1 cellular context compared by ENCODE assay signal in genomic region chr11:313787-314547, GRCh38.
TF ChIP-seq lines count a peak whose summit lies in the region.

TSS of gene IFITM1 (plus strand) at chr11:314040. CDS start at chr11:314171, 131 bp downstream.

TF ChIP-seq in HepG2, 621 proteins besides CTCF, POLR2A, EP300 and RAD21 (continued from another document and continues in another):
- peak; percentile 92 for TF ChIP-seq ZNF646 (CRISPR knock-in tag; IDR thresholded peaks at IDR 0.05)
- TF ChIP-seq MXI1 (IDR thresholded peaks at IDR 0.05; ENCODE audit: borderline replicate concordance, low read depth, low read length), result no peak
- no peak for TF ChIP-seq HOXA3 (CRISPR knock-in tag; IDR thresholded peaks at IDR 0.05)
- no peak for TF ChIP-seq ZNF644 (CRISPR knock-in tag; IDR thresholded peaks at IDR 0.05; ENCODE audit: low read depth)
- no peak for TF ChIP-seq SP1 (IDR thresholded peaks at IDR 0.05)
- no peak for TF ChIP-seq SP1 (CRISPR knock-in tag; IDR thresholded peaks at IDR 0.05)
- no peak for TF ChIP-seq IRF9 (CRISPR knock-in tag; IDR thresholded peaks at IDR 0.05; ENCODE audit: borderline replicate concordance)
- no peak for TF ChIP-seq TFDP2 (CRISPR knock-in tag; IDR thresholded peaks at IDR 0.05)
- no peak for TF ChIP-seq USF2 (IDR thresholded peaks at IDR 0.05; ENCODE audit: low read depth, low read length)
- TF ChIP-seq USF2 (CRISPR knock-in tag; IDR thresholded peaks at IDR 0.05; ENCODE audit: borderline replicate concordance), result no peak
- TF ChIP-seq NFRKB (IDR thresholded peaks at IDR 0.05), result no peak
- TF ChIP-seq CC2D1A (CRISPR knock-in tag; IDR thresholded peaks at IDR 0.05), result no peak
- TF ChIP-seq TMF1 (CRISPR knock-in tag; IDR thresholded peaks at IDR 0.05; ENCODE audit: low read depth), result no peak
- no peak for TF ChIP-seq NBN (conservative IDR thresholded peaks at IDR 0.05)
- no peak for TF ChIP-seq ZNF296 (CRISPR knock-in tag; conservative IDR thresholded peaks at IDR 0.05)
- no peak for TF ChIP-seq ZSCAN21 (CRISPR knock-in tag; IDR thresholded peaks at IDR 0.05; ENCODE audit: borderline replicate concordance)
- peak; percentile 40; the same call in 1 of the 2 replicates for TF ChIP-seq MTERF4 (CRISPR knock-in tag; IDR thresholded peaks at IDR 0.05)
- peak; percentile 41; the same call in 1 of the 2 replicates for TF ChIP-seq ZBTB38 (CRISPR knock-in tag; IDR thresholded peaks at IDR 0.05)
- TF ChIP-seq KDM4B (CRISPR knock-in tag; IDR thresholded peaks at IDR 0.05), result no peak
- TF ChIP-seq PLSCR1 (CRISPR knock-in tag; IDR thresholded peaks at IDR 0.05; ENCODE audit: borderline replicate concordance), result no peak
- TF ChIP-seq NFE2 (CRISPR knock-in tag; IDR thresholded peaks at IDR 0.05), result no peak
- TF ChIP-seq ZNF687 (CRISPR knock-in tag; IDR thresholded peaks at IDR 0.05), result peak; percentile 51
- TF ChIP-seq ZNF513 (CRISPR knock-in tag; conservative IDR thresholded peaks at IDR 0.05), result no peak
- no peak for TF ChIP-seq EHMT2 (IDR thresholded peaks at IDR 0.05; ENCODE audit: borderline replicate concordance, low read depth, low read length)
- no peak for TF ChIP-seq ZNF549 (CRISPR knock-in tag; IDR thresholded peaks at IDR 0.05)
- no peak for TF ChIP-seq RERE (CRISPR knock-in tag; IDR thresholded peaks at IDR 0.05; ENCODE audit: low read depth)
- no peak for TF ChIP-seq ZNF773 (CRISPR knock-in tag; IDR thresholded peaks at IDR 0.05; ENCODE audit: borderline replicate concordance)
- TF ChIP-seq ZNF3 (CRISPR knock-in tag; IDR thresholded peaks at IDR 0.05), result no peak
- TF ChIP-seq RBM39 (IDR thresholded peaks at IDR 0.05; ENCODE audit: low read depth, low read length, poor library complexity, severe bottlenecking), result peak; percentile 1
- TF ChIP-seq SALL2 (CRISPR knock-in tag; IDR thresholded peaks at IDR 0.05), result no peak
- peak; percentile 42; the same call in 1 of the 2 replicates for TF ChIP-seq SAP130 (CRISPR knock-in tag; IDR thresholded peaks at IDR 0.05; ENCODE audit: low read depth)
- TF ChIP-seq MEIS2 (CRISPR knock-in tag; IDR thresholded peaks at IDR 0.05), result no peak
